In the genomic region with DNA sequence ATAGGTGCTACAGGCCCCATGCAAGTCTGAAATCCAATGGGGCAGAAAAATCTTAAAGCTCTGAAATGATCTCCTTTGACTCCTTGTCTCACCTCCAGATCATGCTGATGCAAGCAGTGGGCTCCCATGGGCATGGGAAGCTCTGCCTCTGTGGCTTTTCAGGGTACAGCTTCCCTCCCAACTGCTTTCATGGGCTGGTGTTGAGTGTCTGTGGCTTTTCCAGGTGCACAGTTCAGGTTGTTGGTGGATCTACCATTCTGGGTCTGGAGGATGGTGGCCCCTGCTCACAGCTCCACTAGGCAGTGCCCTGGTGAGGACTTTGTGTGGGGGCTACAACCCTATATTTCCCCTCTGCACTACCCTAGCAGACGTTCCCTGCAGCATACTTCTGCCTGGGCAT, we compare ENCODE assay signal across 5 cellular contexts.
"Had no signal": no experiment of that assay in that cellular context is flagged by ENCODE, and none has a peak within 500 bp of the region (broad histone marks: within the 10 kb centered on the region; RNA-seq: fewer than 3 reads in every experiment).

No MANE protein-coding gene starts in this region.

- H3K4me3 ChIP-seq: GM23338, K562 had no signal

- H3K4me3 Mint-ChIP-seq: GM23338, H9 had no signal

- DNase-seq: H9, HCEC 1CT, IMR-90 had no signal

- H3K27ac Mint-ChIP-seq: GM23338, H9 had no signal

- H3K4me2 ChIP-seq: GM23338 had no signal

- H2AFZ ChIP-seq: GM23338 had no signal

- H3K4me1 Mint-ChIP-seq: GM23338, H9 had no signal
